Comparison of ENCODE assay signal across 1 cellular context in the genomic region with DNA sequence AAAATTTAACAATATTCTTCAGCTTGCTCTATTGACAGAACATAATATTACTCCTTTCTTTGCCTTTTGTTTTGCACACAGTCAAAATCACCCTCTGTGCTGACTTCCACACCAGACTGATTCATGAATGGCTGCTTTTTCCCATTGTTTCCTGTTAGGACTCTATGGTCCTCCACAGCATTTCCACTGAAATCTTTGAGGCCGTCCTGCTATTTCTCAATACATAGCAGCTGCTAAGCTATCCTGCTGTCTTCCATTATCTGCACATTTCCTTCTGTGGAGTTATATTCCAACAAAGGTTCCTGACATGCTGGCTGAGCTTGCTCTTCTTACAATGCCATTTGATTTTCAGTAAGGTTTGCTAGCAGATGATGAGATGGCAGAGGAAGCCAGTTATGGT.
TF ChIP-seq lines count a peak whose summit lies in the region.

No MANE protein-coding gene starts in this region.

TF ChIP-seq in H1, 55 proteins besides CTCF, POLR2A, EP300 and RAD21 (continued from another document):
- TF ChIP-seq, protein P1, sequence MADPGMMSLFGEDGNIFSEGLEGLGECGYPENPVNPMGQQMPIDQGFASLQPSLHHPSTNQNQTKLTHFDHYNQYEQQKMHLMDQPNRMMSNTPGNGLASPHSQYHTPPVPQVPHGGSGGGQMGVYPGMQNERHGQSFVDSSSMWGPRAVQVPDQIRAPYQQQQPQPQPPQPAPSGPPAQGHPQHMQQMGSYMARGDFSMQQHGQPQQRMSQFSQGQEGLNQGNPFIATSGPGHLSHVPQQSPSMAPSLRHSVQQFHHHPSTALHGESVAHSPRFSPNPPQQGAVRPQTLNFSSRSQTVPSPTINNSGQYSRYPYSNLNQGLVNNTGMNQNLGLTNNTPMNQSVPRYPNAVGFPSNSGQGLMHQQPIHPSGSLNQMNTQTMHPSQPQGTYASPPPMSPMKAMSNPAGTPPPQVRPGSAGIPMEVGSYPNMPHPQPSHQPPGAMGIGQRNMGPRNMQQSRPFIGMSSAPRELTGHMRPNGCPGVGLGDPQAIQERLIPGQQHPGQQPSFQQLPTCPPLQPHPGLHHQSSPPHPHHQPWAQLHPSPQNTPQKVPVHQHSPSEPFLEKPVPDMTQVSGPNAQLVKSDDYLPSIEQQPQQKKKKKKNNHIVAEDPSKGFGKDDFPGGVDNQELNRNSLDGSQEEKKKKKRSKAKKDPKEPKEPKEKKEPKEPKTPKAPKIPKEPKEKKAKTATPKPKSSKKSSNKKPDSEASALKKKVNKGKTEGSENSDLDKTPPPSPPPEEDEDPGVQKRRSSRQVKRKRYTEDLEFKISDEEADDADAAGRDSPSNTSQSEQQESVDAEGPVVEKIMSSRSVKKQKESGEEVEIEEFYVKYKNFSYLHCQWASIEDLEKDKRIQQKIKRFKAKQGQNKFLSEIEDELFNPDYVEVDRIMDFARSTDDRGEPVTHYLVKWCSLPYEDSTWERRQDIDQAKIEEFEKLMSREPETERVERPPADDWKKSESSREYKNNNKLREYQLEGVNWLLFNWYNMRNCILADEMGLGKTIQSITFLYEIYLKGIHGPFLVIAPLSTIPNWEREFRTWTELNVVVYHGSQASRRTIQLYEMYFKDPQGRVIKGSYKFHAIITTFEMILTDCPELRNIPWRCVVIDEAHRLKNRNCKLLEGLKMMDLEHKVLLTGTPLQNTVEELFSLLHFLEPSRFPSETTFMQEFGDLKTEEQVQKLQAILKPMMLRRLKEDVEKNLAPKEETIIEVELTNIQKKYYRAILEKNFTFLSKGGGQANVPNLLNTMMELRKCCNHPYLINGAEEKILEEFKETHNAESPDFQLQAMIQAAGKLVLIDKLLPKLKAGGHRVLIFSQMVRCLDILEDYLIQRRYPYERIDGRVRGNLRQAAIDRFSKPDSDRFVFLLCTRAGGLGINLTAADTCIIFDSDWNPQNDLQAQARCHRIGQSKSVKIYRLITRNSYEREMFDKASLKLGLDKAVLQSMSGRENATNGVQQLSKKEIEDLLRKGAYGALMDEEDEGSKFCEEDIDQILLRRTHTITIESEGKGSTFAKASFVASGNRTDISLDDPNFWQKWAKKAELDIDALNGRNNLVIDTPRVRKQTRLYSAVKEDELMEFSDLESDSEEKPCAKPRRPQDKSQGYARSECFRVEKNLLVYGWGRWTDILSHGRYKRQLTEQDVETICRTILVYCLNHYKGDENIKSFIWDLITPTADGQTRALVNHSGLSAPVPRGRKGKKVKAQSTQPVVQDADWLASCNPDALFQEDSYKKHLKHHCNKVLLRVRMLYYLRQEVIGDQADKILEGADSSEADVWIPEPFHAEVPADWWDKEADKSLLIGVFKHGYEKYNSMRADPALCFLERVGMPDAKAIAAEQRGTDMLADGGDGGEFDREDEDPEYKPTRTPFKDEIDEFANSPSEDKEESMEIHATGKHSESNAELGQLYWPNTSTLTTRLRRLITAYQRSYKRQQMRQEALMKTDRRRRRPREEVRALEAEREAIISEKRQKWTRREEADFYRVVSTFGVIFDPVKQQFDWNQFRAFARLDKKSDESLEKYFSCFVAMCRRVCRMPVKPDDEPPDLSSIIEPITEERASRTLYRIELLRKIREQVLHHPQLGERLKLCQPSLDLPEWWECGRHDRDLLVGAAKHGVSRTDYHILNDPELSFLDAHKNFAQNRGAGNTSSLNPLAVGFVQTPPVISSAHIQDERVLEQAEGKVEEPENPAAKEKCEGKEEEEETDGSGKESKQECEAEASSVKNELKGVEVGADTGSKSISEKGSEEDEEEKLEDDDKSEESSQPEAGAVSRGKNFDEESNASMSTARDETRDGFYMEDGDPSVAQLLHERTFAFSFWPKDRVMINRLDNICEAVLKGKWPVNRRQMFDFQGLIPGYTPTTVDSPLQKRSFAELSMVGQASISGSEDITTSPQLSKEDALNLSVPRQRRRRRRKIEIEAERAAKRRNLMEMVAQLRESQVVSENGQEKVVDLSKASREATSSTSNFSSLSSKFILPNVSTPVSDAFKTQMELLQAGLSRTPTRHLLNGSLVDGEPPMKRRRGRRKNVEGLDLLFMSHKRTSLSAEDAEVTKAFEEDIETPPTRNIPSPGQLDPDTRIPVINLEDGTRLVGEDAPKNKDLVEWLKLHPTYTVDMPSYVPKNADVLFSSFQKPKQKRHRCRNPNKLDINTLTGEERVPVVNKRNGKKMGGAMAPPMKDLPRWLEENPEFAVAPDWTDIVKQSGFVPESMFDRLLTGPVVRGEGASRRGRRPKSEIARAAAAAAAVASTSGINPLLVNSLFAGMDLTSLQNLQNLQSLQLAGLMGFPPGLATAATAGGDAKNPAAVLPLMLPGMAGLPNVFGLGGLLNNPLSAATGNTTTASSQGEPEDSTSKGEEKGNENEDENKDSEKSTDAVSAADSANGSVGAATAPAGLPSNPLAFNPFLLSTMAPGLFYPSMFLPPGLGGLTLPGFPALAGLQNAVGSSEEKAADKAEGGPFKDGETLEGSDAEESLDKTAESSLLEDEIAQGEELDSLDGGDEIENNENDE (IDR thresholded peaks at IDR 0.05; ENCODE audit: insufficient replicate concordance, low read length): no peak
